ENCODE assay signal across 36 cellular contexts in the genomic region with DNA sequence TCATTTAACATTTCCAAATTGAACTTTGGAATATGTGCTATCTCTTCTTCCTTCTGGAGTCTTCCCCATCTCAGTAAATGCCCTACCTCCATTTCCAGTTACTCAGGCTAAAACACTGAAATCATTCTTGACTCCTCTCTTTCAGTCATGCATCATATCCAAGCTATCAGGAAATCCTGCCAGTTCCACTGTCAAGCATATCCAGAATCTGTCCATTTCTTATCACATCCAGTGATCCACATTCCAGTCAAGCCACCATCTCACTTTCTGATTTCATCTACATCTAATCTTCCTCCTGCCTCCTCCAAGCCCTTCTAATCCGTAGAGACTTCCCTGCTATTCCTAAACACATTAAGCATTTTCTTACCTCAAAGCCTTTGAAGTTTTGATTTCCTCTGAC.
"Had no signal": no experiment of that assay in that cellular context is flagged by ENCODE, and none has a peak within 500 bp of the region (broad histone marks: within the 10 kb centered on the region; RNA-seq: fewer than 3 reads in every experiment).

No MANE protein-coding gene starts in this region.

- H3K9me3 Mint-ChIP-seq: activated B cell treated with CpG ODN at 0.5 μM for 24 hours; activated CD4-positive, alpha-beta memory T cell treated with anti-CD3 and anti-CD28 coated beads, Interleukin-2, amount 10 ng/mL, durations not matched to agents 7 days and 5 days; activated CD4-positive, alpha-beta T cell treated with anti-CD3 and anti-CD28 coated beads, Interleukin-2, amount 10 ng/mL, durations not matched to agents 24 days and 14 days; activated naive CD4-positive, alpha-beta T cell treated with anti-CD3 and anti-CD28 coated beads, Interleukin-2, amount 10 ng/mL, durations not matched to agents 7 days and 5 days; activated naive CD4-positive, alpha-beta T cell treated with anti-CD3 and anti-CD28 coated beads, Interleukin-2, amount 50 U/mL, for 24 hours; activated naive CD8-positive, alpha-beta T cell treated with anti-CD3 and anti-CD28 coated beads, Interleukin-2, amount 10 ng/mL, durations not matched to agents 7 days and 5 days; activated naive CD8-positive, alpha-beta T cell treated with anti-CD3 and anti-CD28 coated beads, Interleukin-2, amount 50 U/mL, for 24 hours; activated T-cell treated with anti-CD3 and anti-CD28 coated beads, Interleukin-2, amount 50 U/mL, for 24 hours; activated T-helper 2 cell treated with anti-CD3 and anti-CD28 coated beads, Interferon-gamma antibody, Interleukin-2, Interleukin-4, amounts not matched to agents 10 μg/mL and 5 μg/mL and 100 μg/mL, durations not matched to agents 14 hours and 24 hours and 36 hours; brain; central memory CD8-positive, alpha-beta T cell; T-helper 1 cell treated with Interleukin-12 subunit alpha and Interleukin-12 subunit beta and Interleukin-4 antibody, amounts not matched to agents 30 μg/mL and 1 μg/mL, for 36 hours; T-helper 2 cell treated with Interferon-gamma antibody and Interleukin-4, amounts not matched to agents 5 μg/mL and 100 μg/mL, for 36 hours had no signal

- H3K4me3 Mint-ChIP-seq: activated B cell treated with CpG ODN at 0.5 μM for 24 hours; activated CD4-positive, alpha-beta memory T cell treated with anti-CD3 and anti-CD28 coated beads, Interleukin-2, amount 10 ng/mL, durations not matched to agents 7 days and 5 days; activated CD4-positive, alpha-beta T cell treated with anti-CD3 and anti-CD28 coated beads, Interleukin-2, amount 10 ng/mL, durations not matched to agents 24 days and 14 days; activated CD8-positive, alpha-beta memory T cell treated with anti-CD3 and anti-CD28 coated beads, Interleukin-2, amount 10 ng/mL, durations not matched to agents 7 days and 5 days; activated CD8-positive, alpha-beta T cell treated with anti-CD3 and anti-CD28 coated beads, Interleukin-2, amount 10 ng/mL, durations not matched to agents 7 days and 5 days; activated naive CD4-positive, alpha-beta T cell treated with anti-CD3 and anti-CD28 coated beads, Interleukin-2, amount 10 ng/mL, durations not matched to agents 7 days and 5 days; activated naive CD4-positive, alpha-beta T cell treated with anti-CD3 and anti-CD28 coated beads, Interleukin-2, amount 50 U/mL, for 24 hours; activated naive CD8-positive, alpha-beta T cell; activated naive CD8-positive, alpha-beta T cell treated with anti-CD3 and anti-CD28 coated beads, Interleukin-2, amount 10 ng/mL, durations not matched to agents 7 days and 5 days; activated naive CD8-positive, alpha-beta T cell treated with anti-CD3 and anti-CD28 coated beads, Interleukin-2, amount 50 U/mL, for 24 hours; activated T-cell treated with anti-CD3 and anti-CD28 coated beads, Interleukin-2, amount 50 U/mL, for 24 hours; brain; central memory CD8-positive, alpha-beta T cell; T-helper 1 cell treated with Interleukin-12 subunit alpha and Interleukin-12 subunit beta and Interleukin-4 antibody, amounts not matched to agents 30 μg/mL and 1 μg/mL, for 36 hours; T-helper 2 cell treated with Interferon-gamma antibody and Interleukin-4, amounts not matched to agents 5 μg/mL and 100 μg/mL, for 36 hours had no signal

- H3K27ac Mint-ChIP-seq: activated B cell treated with CpG ODN at 0.5 μM for 24 hours; activated CD4-positive, alpha-beta memory T cell treated with anti-CD3 and anti-CD28 coated beads, Interleukin-2, amount 10 ng/mL, durations not matched to agents 7 days and 5 days; activated CD4-positive, alpha-beta T cell treated with anti-CD3 and anti-CD28 coated beads, Interleukin-2, amount 10 ng/mL, durations not matched to agents 24 days and 14 days; activated CD8-positive, alpha-beta memory T cell treated with anti-CD3 and anti-CD28 coated beads, Interleukin-2, amount 10 ng/mL, durations not matched to agents 7 days and 5 days; activated CD8-positive, alpha-beta T cell treated with anti-CD3 and anti-CD28 coated beads, Interleukin-2, amount 10 ng/mL, durations not matched to agents 7 days and 5 days; activated naive CD4-positive, alpha-beta T cell treated with anti-CD3 and anti-CD28 coated beads, Interleukin-2, amount 10 ng/mL, durations not matched to agents 7 days and 5 days; activated naive CD4-positive, alpha-beta T cell treated with anti-CD3 and anti-CD28 coated beads, Interleukin-2, amount 50 U/mL, for 24 hours; activated naive CD8-positive, alpha-beta T cell; activated naive CD8-positive, alpha-beta T cell treated with anti-CD3 and anti-CD28 coated beads, Interleukin-2, amount 10 ng/mL, durations not matched to agents 7 days and 5 days; activated naive CD8-positive, alpha-beta T cell treated with anti-CD3 and anti-CD28 coated beads, Interleukin-2, amount 50 U/mL, for 24 hours; activated T-cell treated with anti-CD3 and anti-CD28 coated beads, Interleukin-2, amount 50 U/mL, for 24 hours; activated T-helper 2 cell treated with anti-CD3 and anti-CD28 coated beads, Interferon-gamma antibody, Interleukin-2, Interleukin-4, amounts not matched to agents 10 μg/mL and 5 μg/mL and 100 μg/mL, durations not matched to agents 14 hours and 24 hours and 36 hours; brain; T-helper 1 cell treated with Interleukin-12 subunit alpha and Interleukin-12 subunit beta and Interleukin-4 antibody, amounts not matched to agents 30 μg/mL and 1 μg/mL, for 36 hours; T-helper 2 cell treated with Interferon-gamma antibody and Interleukin-4, amounts not matched to agents 5 μg/mL and 100 μg/mL, for 36 hours had no signal

- H3K9me3 ChIP-seq: ascending aorta had no signal

- DNase-seq: activated B cell treated with CpG ODN at 0.5 μM for 24 hours; activated CD4-positive, alpha-beta memory T cell treated with anti-CD3 and anti-CD28 coated beads, Interleukin-2, amount 10 ng/mL, durations not matched to agents 7 days and 5 days; activated CD4-positive, alpha-beta T cell treated with anti-CD3 and anti-CD28 coated beads for 4 hours; activated CD4-positive, alpha-beta T cell treated with anti-CD3 and anti-CD28 coated beads, Interleukin-2, amount 10 ng/mL, durations not matched to agents 24 days and 14 days; activated CD4-positive, alpha-beta T cell treated with anti-CD3 and anti-CD28 coated beads, Interleukin-2, amount 50 U/mL, for 1 hour; activated CD4-positive, alpha-beta T cell treated with anti-CD3 and anti-CD28 coated beads, Interleukin-2, amount 50 U/mL, for 48 hours; activated CD4-positive, CD25-positive, alpha-beta regulatory T cell treated with anti-CD3 and anti-CD28 coated beads, Interleukin-2, amount 50 U/mL, for 72 hours; activated CD8-positive, alpha-beta memory T cell treated with anti-CD3 and anti-CD28 coated beads for 24 hours; activated CD8-positive, alpha-beta memory T cell treated with anti-CD3 and anti-CD28 coated beads, Interleukin-2, amount 10 ng/mL, durations not matched to agents 7 days and 5 days; activated CD8-positive, alpha-beta memory T cell treated with anti-CD3 and anti-CD28 coated beads, Interleukin-2, amount 50 U/mL, for 48 hours; activated CD8-positive, alpha-beta T cell treated with anti-CD3 and anti-CD28 coated beads, Interleukin-2, amount 10 ng/mL, durations not matched to agents 7 days and 5 days; activated effector memory CD4-positive, alpha-beta T cell treated with Interleukin-2 at 50 U/mL for 16 hours; activated gamma-delta T cell; activated naive CD4-positive, alpha-beta T cell treated with anti-CD3 and anti-CD28 coated beads, Interleukin-2, amount 10 ng/mL, durations not matched to agents 7 days and 5 days; activated naive CD4-positive, alpha-beta T cell treated with Interleukin-2 at 50 U/mL for 16 hours; activated naive CD8-positive, alpha-beta T cell treated with anti-CD3 and anti-CD28 coated beads, Interleukin-2, amount 10 ng/mL, durations not matched to agents 7 days and 5 days; activated naive CD8-positive, alpha-beta T cell treated with anti-CD3 and anti-CD28 coated beads, Interleukin-2, amount 50 U/mL, for 24 hours; activated T-cell treated with anti-CD3 and anti-CD28 coated beads, Interleukin-2, amount 50 U/mL, for 24 hours; activated T-cell treated with anti-CD3 and anti-CD28 coated beads, Interleukin-2, amount 50 U/mL, for 48 hours; amygdala; anterior cingulate cortex; caudate nucleus; cerebellar nuclear complex; T-helper 1 cell; T-helper 2 cell; T-helper 9 cell; WERI-Rb-1 had no signal

- H3K36me3 ChIP-seq: ascending aorta, cardiac muscle cell, WERI-Rb-1 had no signal

- H3K4me1 ChIP-seq: ascending aorta had no signal

- H3K27me3 ChIP-seq: ascending aorta, cardiac muscle cell had no signal

- H3K27me3 Mint-ChIP-seq: activated naive CD4-positive, alpha-beta T cell treated with anti-CD3 and anti-CD28 coated beads, Interleukin-2, amount 10 ng/mL, durations not matched to agents 7 days and 5 days had no signal

- H3K4me3 ChIP-seq: ascending aorta, cardiac muscle cell had no signal

- H3K36me3 Mint-ChIP-seq: activated CD8-positive, alpha-beta memory T cell treated with anti-CD3 and anti-CD28 coated beads, Interleukin-2, amount 10 ng/mL, durations not matched to agents 7 days and 5 days; activated naive CD4-positive, alpha-beta T cell treated with anti-CD3 and anti-CD28 coated beads, Interleukin-2, amount 10 ng/mL, durations not matched to agents 7 days and 5 days; activated naive CD4-positive, alpha-beta T cell treated with anti-CD3 and anti-CD28 coated beads, Interleukin-2, amount 50 U/mL, for 24 hours; activated naive CD8-positive, alpha-beta T cell; activated naive CD8-positive, alpha-beta T cell treated with anti-CD3 and anti-CD28 coated beads, Interleukin-2, amount 10 ng/mL, durations not matched to agents 7 days and 5 days; brain had no signal

- H3K27ac ChIP-seq: ascending aorta, cardiac muscle cell, WERI-Rb-1 had no signal

- ATAC-seq: activated CD8-positive, alpha-beta memory T cell treated with anti-CD3 and anti-CD28 coated beads, Interleukin-2, amount 10 ng/mL, durations not matched to agents 7 days and 5 days; activated CD8-positive, alpha-beta T cell treated with anti-CD3 and anti-CD28 coated beads, Interleukin-2, amount 10 ng/mL, durations not matched to agents 7 days and 5 days; activated naive CD8-positive, alpha-beta T cell treated with anti-CD3 and anti-CD28 coated beads, Interleukin-2, amount 50 U/mL, for 24 hours had no signal

- H3K4me1 Mint-ChIP-seq: activated B cell treated with CpG ODN at 0.5 μM for 24 hours; activated CD4-positive, alpha-beta memory T cell treated with anti-CD3 and anti-CD28 coated beads, Interleukin-2, amount 10 ng/mL, durations not matched to agents 7 days and 5 days; activated CD4-positive, alpha-beta T cell treated with anti-CD3 and anti-CD28 coated beads, Interleukin-2, amount 10 ng/mL, durations not matched to agents 24 days and 14 days; activated CD8-positive, alpha-beta memory T cell treated with anti-CD3 and anti-CD28 coated beads, Interleukin-2, amount 10 ng/mL, durations not matched to agents 7 days and 5 days; activated naive CD4-positive, alpha-beta T cell treated with anti-CD3 and anti-CD28 coated beads, Interleukin-2, amount 10 ng/mL, durations not matched to agents 7 days and 5 days; activated naive CD4-positive, alpha-beta T cell treated with anti-CD3 and anti-CD28 coated beads, Interleukin-2, amount 50 U/mL, for 24 hours; activated naive CD8-positive, alpha-beta T cell treated with anti-CD3 and anti-CD28 coated beads, Interleukin-2, amount 10 ng/mL, durations not matched to agents 7 days and 5 days; activated naive CD8-positive, alpha-beta T cell treated with anti-CD3 and anti-CD28 coated beads, Interleukin-2, amount 50 U/mL, for 24 hours; brain; central memory CD8-positive, alpha-beta T cell had no signal
